Comparison of ENCODE assay signal across 8 cellular contexts in genomic region chr9:105425817-105426433, GRCh38. TPM values are rescaled to one million over a fixed set of nuclear protein-coding genes. Genes with fewer than 3 reads are reported as not detected.
DNase-seq lines count a peak whose midpoint lies in the region; ATAC-seq and TF ChIP-seq lines count a peak whose summit lies in the region.

No MANE protein-coding gene starts in this region.

- H3K4me1 Mint-ChIP-seq in CD8-positive, alpha-beta T cell (ENCODE audit: low read depth): no peaks in the 10 kb centered on the region

- no peak for TF ChIP-seq POLR2A in esophagus squamous epithelium (IDR thresholded peaks at IDR 0.05)
- TF ChIP-seq POLR2A in uterus (IDR thresholded peaks at IDR 0.05): no peak

- no peak overlapping the region for H3K4me3 ChIP-seq in CD8-positive, alpha-beta T cell (ENCODE audit: low read depth, low read length)
- H3K4me3 ChIP-seq in esophagus squamous epithelium: no peak overlapping the region
- H3K4me3 ChIP-seq in uterus: no peak overlapping the region

- no peak for DNase-seq in CD8-positive, alpha-beta T cell
- DNase-seq in NCI-H2171 (lab: John Stamatoyannopoulos, UW): peak; percentile 25
- no peak for DNase-seq in esophagus squamous epithelium (lab: John Stamatoyannopoulos, UW)
- DNase-seq in uterus: no peak
- no peak for DNase-seq in cerebellar nuclear complex (lab: John Stamatoyannopoulos, UW)
- no peak for DNase-seq in mucosa of gallbladder (ENCODE audit: low spot score)
- no peak for DNase-seq in anterior cingulate cortex (lab: John Stamatoyannopoulos, UW)

- H3K36me3 Mint-ChIP-seq in CD8-positive, alpha-beta T cell: no peaks in the 10 kb centered on the region

- no peak overlapping the region for H3K27ac ChIP-seq in CD8-positive, alpha-beta T cell (ENCODE audit: low read depth, low read length)
- no peak overlapping the region for H3K27ac ChIP-seq in esophagus squamous epithelium
- H3K27ac ChIP-seq in uterus: no peak overlapping the region

- H3K27me3 Mint-ChIP-seq in CD8-positive, alpha-beta T cell (ENCODE audit: low read depth): peaks cover 6% of the 10 kb centered on the region

- no peaks in the 10 kb centered on the region for H3K4me1 ChIP-seq in CD8-positive, alpha-beta T cell (ENCODE audit: insufficient read depth, low read length)
- H3K4me1 ChIP-seq in esophagus squamous epithelium (no peaks in the 10 kb centered on the region), uterus (no peaks in the 10 kb centered on the region)

- H3K9me3 ChIP-seq in CD8-positive, alpha-beta T cell (ENCODE audit: low read length): no peaks in the 10 kb centered on the region
- H3K9me3 ChIP-seq in esophagus squamous epithelium (no peaks in the 10 kb centered on the region), uterus (no peaks in the 10 kb centered on the region)

- CTCF ChIA-PET in CD8-positive, alpha-beta T cell (lab: Charles Lee): interaction anchor here (1.2 to 1.5 kb wide), 2 partner anchors 9 to 10 kb away, joined by 3 to 4 read pairs; no protein-coding TSS in a partner anchor

- ATAC-seq in CD8-positive, alpha-beta T cell: no peak
- peak; percentile 53 for ATAC-seq in GM21447 (IDR thresholded peaks at IDR 0.05; ENCODE audit: unreplicated experiment)

- 56 to 58% methylated on average over 2 of the region's 2 CpGs for WGBS in esophagus squamous epithelium, 2 donors

- no peaks in the 10 kb centered on the region for H3K9me3 Mint-ChIP-seq in CD8-positive, alpha-beta T cell

- H3K4me3 Mint-ChIP-seq in CD8-positive, alpha-beta T cell: no peak overlapping the region

- H3K27me3 ChIP-seq in CD8-positive, alpha-beta T cell (ENCODE audit: insufficient read depth, low read length): no peaks in the 10 kb centered on the region
- H3K27me3 ChIP-seq in esophagus squamous epithelium (no peaks in the 10 kb centered on the region), uterus (no peaks in the 10 kb centered on the region)

- intact Hi-C loops in CD8-positive, alpha-beta T cell (cut with DNase I, micrococcal nuclease): loop anchor here (5.0 to 10.0 kb wide), 2 partner anchors 289 to 291 kb away; no protein-coding TSS in a partner anchor
- intact Hi-C loops in esophagus squamous epithelium (cut with DNase I) (no loop called here), uterus (cut with DNase I; ENCODE audit: low total_unique reads) (no loop called here)

- no peaks in the 10 kb centered on the region for H3K36me3 ChIP-seq in CD8-positive, alpha-beta T cell (ENCODE audit: insufficient read depth, low read length)
- H3K36me3 ChIP-seq in esophagus squamous epithelium (no peaks in the 10 kb centered on the region), uterus (no peaks in the 10 kb centered on the region)

- peak; percentile 35 for TF ChIP-seq CTCF in CD8-positive, alpha-beta T cell (IDR thresholded peaks at IDR 0.05)
- TF ChIP-seq CTCF in esophagus squamous epithelium (IDR thresholded peaks at IDR 0.05) (peak in 5 of 6 experiments; percentile 23 to 60 (median 34)), uterus (IDR thresholded peaks at IDR 0.05) (peak in 3 of 4 experiments; percentile 18 to 31 (median 30))

- H3K27ac Mint-ChIP-seq in CD8-positive, alpha-beta T cell: no peak overlapping the region

- POLR2A ChIA-PET in CD8-positive, alpha-beta T cell (lab: Charles Lee): no interaction called here

RNA-seq across cellular contexts. Expression of gene FSD1L, which starts 21.9 kb away (rescaled TPM):
- under 1 TPM; 0.24 to 0.33 TPM for total RNA-seq in CD8-positive, alpha-beta T cell
- total RNA-seq in esophagus squamous epithelium: 1 to 10 TPM in 2 of 4 donors, under 1 TPM in 2; 0.38 to 1.8 (median 1.2) TPM
- total RNA-seq in uterus: 10 to 100 TPM in 1 of 4 donors, 1 to 10 TPM in 3; 1.8 to 19.1 (median 8.3) TPM
- 9.3 TPM for total RNA-seq in mucosa of gallbladder

Comparison
In these comparisons a context has a peak if more than half of its experiments do, and no peak if none do; other contexts are left out.
1. intact Hi-C loops: an anchor here in CD8-positive, alpha-beta T cell (5.0 to 10.0 kb wide); none called in esophagus squamous epithelium and uterus.